ENCODE assay signal across 18 cellular contexts in genomic region chr2:40292291-40292690, GRCh38.
DNase-seq lines count a peak whose midpoint lies in the region; ATAC-seq and TF ChIP-seq lines count a peak whose summit lies in the region.
"Had no signal": no experiment of that assay in that cellular context is flagged by ENCODE, and none has a peak within 500 bp of the region (broad histone marks: within the 10 kb centered on the region; RNA-seq: fewer than 3 reads in every experiment).

No MANE protein-coding gene starts in this region.

- H3K4me1 ChIP-seq in left ventricle myocardium inferior, result peaks cover 40% of the 10 kb centered on the region

- no peaks in the 10 kb centered on the region for H3K36me3 ChIP-seq in left ventricle myocardium inferior
- H3K36me3 ChIP-seq: BLaER1 had no signal

- no peaks in the 10 kb centered on the region for H3K27me3 ChIP-seq in left ventricle myocardium inferior (ENCODE audit: low read depth)
- H3K27me3 ChIP-seq: BLaER1 had no signal

- no peaks in the 10 kb centered on the region for H3K9me3 ChIP-seq in left ventricle myocardium inferior (replicated peaks)
- H3K9me3 ChIP-seq: BLaER1 had no signal

- DNase-seq in NCI-H748 (lab: John Stamatoyannopoulos, UW; ENCODE audit: unreplicated experiment), result peak; percentile 28
- DNase-seq in NCI-H748 treated with DMSO at 0.1 percent for 48 hours (lab: John Stamatoyannopoulos, UW), result no peak
- DNase-seq in left ventricle myocardium superior, result no peak
- DNase-seq in left ventricle myocardium inferior, result no peak
- DNase-seq in NCI-H69 (lab: John Stamatoyannopoulos, UW), result peak; percentile 38
- no peak for DNase-seq in RPMI8226
- DNase-seq in DMS53 treated with DMSO at 0.1 percent for 48 hours (lab: John Stamatoyannopoulos, UW; ENCODE audit: unreplicated experiment), result no peak
- DNase-seq: 8988T; Calu3; CD8-positive, alpha-beta T cell; DND-41; GOT3; H7; HFFc6 had no signal

- H3K4me3 ChIP-seq in left ventricle myocardium inferior, result no peak overlapping the region
- H3K4me3 ChIP-seq: BLaER1 had no signal

- intact Hi-C loops in left ventricle myocardium superior (cut with micrococcal nuclease), result no loop called here
- intact Hi-C loops in left ventricle myocardium inferior (cut with micrococcal nuclease), result no loop called here

- ATAC-seq in left ventricle myocardium superior (peak; percentile 13), GM21526 (IDR thresholded peaks at IDR 0.05; ENCODE audit: low FRiP score, unreplicated experiment) (no peak)
- ATAC-seq: CD8-positive, alpha-beta T cell; HCT116 had no signal

- no peak for TF ChIP-seq CTCF in left ventricle myocardium inferior (IDR thresholded peaks at IDR 0.05; ENCODE audit: borderline replicate concordance)

- no peak overlapping the region for H3K27ac ChIP-seq in left ventricle myocardium inferior (replicated peaks)
- H3K27ac ChIP-seq: BLaER1, HL-60 had no signal

Comparison
In these comparisons a context has a peak if more than half of its experiments do, and no peak if none do; other contexts are left out.
1. DNase-seq: peak in NCI-H748 (single experiment) and NCI-H69 (single experiment); none in NCI-H748 treated with DMSO at 0.1 percent for 48 hours (single experiment), left ventricle myocardium superior (single experiment), left ventricle myocardium inferior (single experiment), RPMI8226 (single experiment) and DMS53 treated with DMSO at 0.1 percent for 48 hours (single experiment).